Comparison of ENCODE assay signal across 12 cellular contexts in the genomic region with DNA sequence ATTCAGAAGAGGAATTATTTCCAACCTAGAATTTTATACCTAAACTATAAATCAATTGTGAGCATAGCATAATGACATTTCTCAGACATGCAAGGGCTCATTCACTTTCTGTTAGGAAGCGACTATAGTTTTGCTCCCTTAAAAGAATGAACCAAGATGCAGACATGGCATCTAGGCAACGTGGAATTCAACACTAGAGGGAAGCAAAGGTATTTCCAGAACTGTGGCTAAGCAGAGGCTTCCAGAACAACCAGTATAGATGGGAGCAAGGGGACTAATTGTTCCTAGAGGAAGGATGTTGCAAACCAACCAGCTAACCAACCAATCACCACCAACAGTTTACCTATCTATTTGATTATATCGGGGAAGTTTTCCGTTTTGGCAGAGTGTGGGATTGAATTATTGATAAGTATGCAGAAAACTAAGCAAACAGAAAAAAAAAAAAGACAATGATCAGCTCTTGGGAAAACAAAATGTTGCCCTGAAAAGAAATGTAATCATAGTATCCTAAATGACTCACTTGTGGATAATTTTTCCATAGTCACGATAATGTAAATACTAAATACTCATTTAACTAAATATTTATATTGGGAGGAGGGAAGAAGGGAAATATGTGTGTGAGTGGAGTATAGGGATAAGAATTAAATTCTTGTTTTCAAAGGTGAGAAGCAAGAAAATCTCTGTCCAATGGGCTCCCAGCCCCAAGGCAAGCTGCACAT. TPM values are rescaled to one million over a fixed set of nuclear protein-coding genes. Genes with fewer than 3 reads are reported as not detected.
DNase-seq lines count a peak whose midpoint lies in the region; ATAC-seq, FAIRE-seq and TF ChIP-seq lines count a peak whose summit lies in the region.
"Had no signal": no experiment of that assay in that cellular context is flagged by ENCODE, and none has a peak within 500 bp of the region (broad histone marks: within the 10 kb centered on the region; RNA-seq: fewer than 3 reads in every experiment).

No MANE protein-coding gene starts in this region.

- H3K27me3 Mint-ChIP-seq in nephron (ENCODE audit: low read depth) = no peaks in the 10 kb centered on the region

- H3K4me3 Mint-ChIP-seq in nephron = no peak overlapping the region

- H3K9ac ChIP-seq in endothelial cell of umbilical vein (replicated peaks; ENCODE audit: extremely low read depth, insufficient read depth, low read length) = no peak overlapping the region

- H3K27me3 ChIP-seq in endothelial cell of umbilical vein (ENCODE audit: control insufficient read depth in 2 of 2, insufficient read depth in 2 of 2, low read length in 2 of 2) = no peaks in the 10 kb centered on the region
- H3K27me3 ChIP-seq: thyroid gland had no signal

- POLR2A ChIA-PET in endothelial cell of umbilical vein (lab: Charles Lee) = interaction anchor here (0.6 kb wide), 1 partner anchor 1597 kb away, joined by 4 read pairs; no protein-coding TSS in a partner anchor

- intact Hi-C loops in endothelial cell of umbilical vein (cut with micrococcal nuclease) = loop anchor here (1.0 kb wide), 1 partner anchor 33 kb away; no protein-coding TSS in a partner anchor

- H3K4me1 Mint-ChIP-seq in nephron = peaks cover 17% of the 10 kb centered on the region

- no peak overlapping the region for H3K27ac Mint-ChIP-seq in nephron

- CTCF ChIA-PET in endothelial cell of umbilical vein (lab: Charles Lee) = interaction anchor here (0.8 to 2.0 kb wide), 6 partner anchors 9 to 383 kb away, joined by 3 to 8 read pairs (median 4); no protein-coding TSS in a partner anchor

- H3K4me2 ChIP-seq in endothelial cell of umbilical vein (ENCODE audit: insufficient read depth, low read length) = no peak overlapping the region

- no TSS peak for BruUV-seq in endothelial cell of umbilical vein (replicated peaks; lab: Mats Ljungman, UMichigan)

- dilution Hi-C loops in endothelial cell of umbilical vein (cut with MboI; ENCODE audit: extremely low pct_ligation_motif_present, low sequenced_read_pairs) = no loop called here

- no peaks in the 10 kb centered on the region for H3K9me3 ChIP-seq in endothelial cell of umbilical vein (replicated peaks; ENCODE audit: control insufficient read depth, insufficient read depth, low read length)
- H3K9me3 ChIP-seq: thyroid gland had no signal

- no peaks in the 10 kb centered on the region for H3K36me3 ChIP-seq in endothelial cell of umbilical vein (ENCODE audit: control insufficient read depth in 2 of 2, extremely low read depth in 1 of 2, insufficient read depth in 2 of 2, low read length in 2 of 2)
- H3K36me3 ChIP-seq: thyroid gland had no signal

- peak overlapping the region; percentile 25 for H2AFZ ChIP-seq in endothelial cell of umbilical vein (ENCODE audit: low read depth, low read length)

- peaks cover 15% of the 10 kb centered on the region for H3K4me1 ChIP-seq in endothelial cell of umbilical vein (ENCODE audit: control insufficient read depth, extremely low read depth, insufficient read depth, low read length)
- H3K4me1 ChIP-seq: thyroid gland had no signal

- no peaks in the 10 kb centered on the region for H3K36me3 Mint-ChIP-seq in nephron (ENCODE audit: low read depth)

- no peak for TF ChIP-seq POLR2A in endothelial cell of umbilical vein (IDR thresholded peaks at IDR 0.05; ENCODE audit: low read depth, low read length)

- H4K20me1 ChIP-seq in endothelial cell of umbilical vein (replicated peaks; ENCODE audit: control insufficient read depth, extremely low read depth, insufficient read depth, low read length) = no peaks in the 10 kb centered on the region

- ATAC-seq in GM21528 (IDR thresholded peaks at IDR 0.05; ENCODE audit: low FRiP score, unreplicated experiment) (no peak), HG02981 (IDR thresholded peaks at IDR 0.05; ENCODE audit: unreplicated experiment) (no peak)

- TF ChIP-seq CTCF in endothelial cell of umbilical vein (IDR thresholded peaks at IDR 0.05; ENCODE audit: extremely low read depth in 1 of 2, insufficient read depth in 1 of 2, low read depth in 1 of 2, low read length in 2 of 2) = peak; percentile 19 to 41
- TF ChIP-seq CTCF in nephron (IDR thresholded peaks at IDR 0.05; ENCODE audit: unreplicated experiment in 3 of 3) = peak; percentile 29 to 39 (median 34)

- peak; percentile 81 for FAIRE-seq in endothelial cell of umbilical vein (lab: Jason Lieb, UNC)
- FAIRE-seq: H54 had no signal

- no peaks in the 10 kb centered on the region for H3K9me1 ChIP-seq in endothelial cell of umbilical vein (replicated peaks; ENCODE audit: control insufficient read depth, extremely low read depth, insufficient read depth, low read length)

- H3K27ac ChIP-seq in endothelial cell of umbilical vein (ENCODE audit: insufficient read depth, low read depth, low read length) = no peak overlapping the region
- H3K27ac ChIP-seq: thyroid gland had no signal

- H3K4me3 ChIP-seq in endothelial cell of umbilical vein (replicated peaks in 1 of 3; ENCODE audit: insufficient read depth in 1 of 3, low read depth in 1 of 3, low read length in 3 of 3) = no peak overlapping the region
- H3K4me3 ChIP-seq: thyroid gland had no signal

- DNase-seq in DMS 273 treated with DMSO at 0.1 percent for 48 hours (lab: John Stamatoyannopoulos, UW) (peak; percentile 0), NCI-H526 (lab: John Stamatoyannopoulos, UW) (peak; percentile 19 to 68), endothelial cell of umbilical vein (ENCODE audit: low read depth, low spot score) (peak; percentile 53), NCI-H1417 treated with DMSO at 0.1 percent for 48 hours (lab: John Stamatoyannopoulos, UW) (no peak)
- DNase-seq in activated naive CD4-positive, alpha-beta T cell (lab: John Stamatoyannopoulos, UW) = no peak
- DNase-seq: activated CD4-positive, alpha-beta T cell treated with anti-CD3 and anti-CD28 coated beads for 4 hours; NCI-H187 treated with DMSO at 0.1 percent for 48 hours; thyroid gland had no signal

- H3K79me2 ChIP-seq in endothelial cell of umbilical vein (ENCODE audit: control insufficient read depth, insufficient read depth, low read length) = no peaks in the 10 kb centered on the region

- no peaks in the 10 kb centered on the region for H3K9me3 Mint-ChIP-seq in nephron

TF ChIP-seq in endothelial cell of umbilical vein, 7 proteins besides CTCF, POLR2A, EP300 and RAD21:
- TF ChIP-seq GATA2 (IDR thresholded peaks at IDR 0.05; ENCODE audit: insufficient read depth, insufficient read length, low read depth, low read length) = peak; percentile 17
- TF ChIP-seq, protein P1, sequence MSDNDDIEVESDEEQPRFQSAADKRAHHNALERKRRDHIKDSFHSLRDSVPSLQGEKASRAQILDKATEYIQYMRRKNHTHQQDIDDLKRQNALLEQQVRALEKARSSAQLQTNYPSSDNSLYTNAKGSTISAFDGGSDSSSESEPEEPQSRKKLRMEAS (IDR thresholded peaks at IDR 0.05; ENCODE audit: insufficient read depth, insufficient read length) = no peak

RNA-seq across cellular contexts. Expression of a gene that starts 21.1 kb away (rescaled TPM):
- 0.20 and 0.23 TPM in 2 replicates for total RNA-seq in endothelial cell of umbilical vein
- polyA plus RNA-seq in endothelial cell of umbilical vein = 0.06 TPM in 2 replicates
- polyA plus RNA-seq in endothelial cell of umbilical vein (2011; cell fraction: cytosol; rRNA removed) = 0.03 and 0.04 TPM in 2 replicates
- 0.05 TPM in 1 of 2 replicates, not detected in the other for polyA plus RNA-seq in endothelial cell of umbilical vein (2011; cell fraction: nucleus; rRNA removed)
- 0.05 and 0.10 TPM in 2 replicates for polyA plus RNA-seq in endothelial cell of umbilical vein (2012)
- polyA minus RNA-seq in endothelial cell of umbilical vein = 0.32 TPM in 1 of 2 replicates, not detected in the other
- polyA minus RNA-seq in endothelial cell of umbilical vein (2011; cell fraction: cytosol; rRNA and poly(A)+ RNA removed) = not detected
- polyA minus RNA-seq in endothelial cell of umbilical vein (2011; cell fraction: nucleus; rRNA and poly(A)+ RNA removed) = 0.19 TPM in 1 of 2 replicates, not detected in the other

RNA-seq across cellular contexts. Expression of a gene that starts 41.9 kb away (rescaled TPM):
- 66.2 and 75.5 TPM in 2 replicates for total RNA-seq in endothelial cell of umbilical vein
- polyA plus RNA-seq in endothelial cell of umbilical vein = 103 and 159 TPM in 2 replicates
- polyA plus RNA-seq in endothelial cell of umbilical vein (2011; cell fraction: cytosol; rRNA removed) = 82.2 and 109 TPM in 2 replicates
- polyA plus RNA-seq in endothelial cell of umbilical vein (2011; cell fraction: nucleus; rRNA removed) = 37.4 and 41.7 TPM in 2 replicates
- polyA plus RNA-seq in endothelial cell of umbilical vein (2012) = 75.6 and 95.5 TPM in 2 replicates
- polyA minus RNA-seq in endothelial cell of umbilical vein = 27.3 and 32.4 TPM in 2 replicates
- 29.7 TPM for polyA minus RNA-seq in endothelial cell of umbilical vein (2011; cell fraction: cytosol; rRNA and poly(A)+ RNA removed)
- 7.5 and 9.3 TPM in 2 replicates for polyA minus RNA-seq in endothelial cell of umbilical vein (2011; cell fraction: nucleus; rRNA and poly(A)+ RNA removed)

Comparison
In these comparisons a context has a peak if more than half of its experiments do, and no peak if none do; other contexts are left out.
1. DNase-seq: peak in DMS 273 treated with DMSO at 0.1 percent for 48 hours (single experiment), NCI-H526 (2 of 2) and endothelial cell of umbilical vein (single experiment); none in activated naive CD4-positive, alpha-beta T cell (0 of 4) and NCI-H1417 treated with DMSO at 0.1 percent for 48 hours (single experiment).